ENCODE assay signal across 8 cellular contexts in the genomic region with DNA sequence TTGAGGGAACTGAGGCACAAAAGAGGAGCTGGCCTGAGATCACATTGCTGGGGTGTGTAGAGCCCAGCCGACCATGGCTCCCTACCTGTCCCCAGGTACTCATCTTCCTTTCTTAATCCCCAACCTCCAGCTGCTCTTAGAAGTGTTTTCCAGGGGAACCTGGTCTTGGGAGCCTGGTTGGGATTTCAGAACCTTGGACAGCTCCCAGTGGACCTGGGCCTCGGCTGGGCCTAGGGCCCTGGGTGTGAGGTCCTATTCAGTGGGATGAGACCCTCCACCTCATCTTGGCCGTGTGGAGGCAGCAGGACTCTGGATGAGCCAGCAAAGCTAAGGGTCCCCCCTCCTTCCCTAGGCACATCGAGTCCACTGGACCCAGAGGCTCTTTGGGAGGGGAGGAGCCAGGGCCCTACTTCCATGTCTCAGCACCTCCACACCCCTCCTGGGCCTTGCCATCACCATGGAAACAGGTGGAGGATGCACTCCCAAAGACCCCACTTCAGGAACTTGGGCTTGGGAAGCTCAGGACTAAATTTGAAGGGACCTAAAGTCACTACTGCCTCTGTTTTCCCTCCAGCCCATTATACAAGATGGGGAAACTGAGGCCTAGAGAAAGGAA.
DNase-seq lines count a peak whose midpoint lies in the region; ATAC-seq and TF ChIP-seq lines count a peak whose summit lies in the region.

No MANE protein-coding gene starts in this region.

- DNase-seq in activated naive CD4-positive, alpha-beta T cell treated with Interleukin-2 at 50 U/mL for 16 hours: peak; percentile 8
- no peak for DNase-seq in activated naive CD4-positive, alpha-beta T cell (lab: John Stamatoyannopoulos, UW)
- DNase-seq in foreskin melanocyte (peak; percentile 19), smooth muscle cell of the brain vasculature (ENCODE audit: low read depth, low spot score) (peak; percentile 21), NCI-H2227 (lab: John Stamatoyannopoulos, UW; ENCODE audit: unreplicated experiment) (no peak), NCI-H82 treated with DMSO at 0.1 percent for 48 hours (lab: John Stamatoyannopoulos, UW; ENCODE audit: unreplicated experiment) (no peak), NCI-H2029 treated with DMSO at 0.1 percent for 48 hours (lab: John Stamatoyannopoulos, UW) (no peak)

- ATAC-seq in SK-N-SH treated with all-trans-retinoic acid at 6 μM for 48 hours: peak; percentile 86

TF ChIP-seq in SK-N-SH treated with all-trans-retinoic acid at 6 μM for 48 hours, 23 proteins besides CTCF, POLR2A, EP300 and RAD21:
- no peak for TF ChIP-seq ZFP30 (CRISPR knock-in tag; IDR thresholded peaks at IDR 0.05)
- 0 out of 2 replicates have a peak, but pooled peaks have one; percentile 46 for TF ChIP-seq ZFP3 (CRISPR knock-in tag; IDR thresholded peaks at IDR 0.05)

Comparison
In these comparisons a context has a peak if more than half of its experiments do, and no peak if none do; other contexts are left out.
1. DNase-seq: peak in activated naive CD4-positive, alpha-beta T cell treated with Interleukin-2 at 50 U/mL for 16 hours (single experiment), foreskin melanocyte (single experiment) and smooth muscle cell of the brain vasculature (single experiment); none in activated naive CD4-positive, alpha-beta T cell (0 of 4), NCI-H2227 (single experiment), NCI-H82 treated with DMSO at 0.1 percent for 48 hours (single experiment) and NCI-H2029 treated with DMSO at 0.1 percent for 48 hours (single experiment).